In the genomic region with DNA sequence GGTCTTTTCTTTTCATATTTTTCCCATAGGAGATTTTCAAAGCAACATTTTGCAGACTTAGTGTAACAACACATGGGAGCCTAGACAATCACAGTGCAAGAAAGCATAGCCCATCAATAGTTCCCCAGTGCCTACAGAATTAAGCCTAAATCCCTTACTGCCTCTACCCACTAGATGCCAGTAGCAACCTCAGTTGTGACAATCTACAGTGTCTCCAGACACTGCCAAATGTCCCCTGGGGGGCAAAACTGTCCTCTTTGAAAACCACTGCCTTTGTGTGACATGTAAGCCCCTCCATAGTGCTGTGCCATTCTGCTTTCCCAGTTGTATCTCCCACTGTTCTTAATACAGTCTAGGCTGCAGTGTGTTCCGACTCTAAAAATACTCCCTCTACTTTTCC, we compare ENCODE assay signal across 11 cellular contexts.
A peak's percentile ranks its signal among the peaks of the same experiment; 100 is the strongest.
DNase-seq lines count a peak whose midpoint lies in the region; ATAC-seq, FAIRE-seq and TF ChIP-seq lines count a peak whose summit lies in the region.
"Had no signal": no experiment of that assay in that cellular context is flagged by ENCODE, and none has a peak within 500 bp of the region (broad histone marks: within the 10 kb centered on the region; RNA-seq: fewer than 3 reads in every experiment).

No MANE protein-coding gene starts in this region.

- TF ChIP-seq CTCF in GM10266 (IDR thresholded peaks at IDR 0.05; ENCODE audit: control insufficient read depth, insufficient read depth, low read depth, missing control alignments) (peak; percentile 46), astrocyte (IDR thresholded peaks at IDR 0.05; ENCODE audit: insufficient read depth, low read depth, low read length) (peak; percentile 15), nephron (IDR thresholded peaks at IDR 0.05; ENCODE audit: unreplicated experiment in 3 of 3) (peak; percentile 34 to 53 (median 37))

- H3K4me2 ChIP-seq in astrocyte (ENCODE audit: low read length) = no peak overlapping the region

- H3K9me3 ChIP-seq in astrocyte (ENCODE audit: insufficient read depth, low read depth, low read length) = no peaks in the 10 kb centered on the region

- no peaks in the 10 kb centered on the region for H3K36me3 ChIP-seq in astrocyte (ENCODE audit: insufficient read depth, low read length)
- H3K36me3 ChIP-seq: WERI-Rb-1 had no signal

- H3K27me3 Mint-ChIP-seq in astrocyte (ENCODE audit: low read depth, unreplicated experiment) (no peaks in the 10 kb centered on the region), nephron (ENCODE audit: low read depth) (no peaks in the 10 kb centered on the region)

- no peak overlapping the region for H3K27ac ChIP-seq in astrocyte (ENCODE audit: low read depth, low read length)
- H3K27ac ChIP-seq: WERI-Rb-1 had no signal

- H3K27me3 ChIP-seq in astrocyte (ENCODE audit: insufficient read depth, low read length) = no peaks in the 10 kb centered on the region

- H3K9me3 Mint-ChIP-seq in astrocyte (ENCODE audit: unreplicated experiment) (no peaks in the 10 kb centered on the region), nephron (no peaks in the 10 kb centered on the region)

- H4K20me1 ChIP-seq in astrocyte (ENCODE audit: insufficient read depth, low read length) = no peaks in the 10 kb centered on the region

- no peak overlapping the region for H3K27ac Mint-ChIP-seq in astrocyte (ENCODE audit: unreplicated experiment)
- peak overlapping the region; percentile 48 to 64 (median 61) for H3K27ac Mint-ChIP-seq in nephron

- no peak overlapping the region for H3K4me3 Mint-ChIP-seq in astrocyte (ENCODE audit: unreplicated experiment)
- H3K4me3 Mint-ChIP-seq in nephron = no peak overlapping the region

- peaks cover 7% of the 10 kb centered on the region for H3K4me1 ChIP-seq in astrocyte (ENCODE audit: insufficient read depth, low read length)

- no peak overlapping the region for H3K9ac ChIP-seq in astrocyte (ENCODE audit: low read length)

- H3K79me2 ChIP-seq in astrocyte (ENCODE audit: insufficient read depth, low read length) = no peaks in the 10 kb centered on the region

- H3K36me3 Mint-ChIP-seq in astrocyte (ENCODE audit: low read depth, unreplicated experiment) (no peaks in the 10 kb centered on the region), nephron (ENCODE audit: low read depth) (peaks cover 11% of the 10 kb centered on the region)

- ATAC-seq in GM18868 (IDR thresholded peaks at IDR 0.05; ENCODE audit: unreplicated experiment) (no peak), HG02678 (IDR thresholded peaks at IDR 0.05; ENCODE audit: unreplicated experiment) (no peak)

- H2AFZ ChIP-seq in astrocyte (ENCODE audit: low read depth, low read length) = no peak overlapping the region

- no peak for FAIRE-seq in astrocyte (lab: Jason Lieb, UNC)

- H3K4me3 ChIP-seq in astrocyte (ENCODE audit: insufficient read depth, low read depth, low read length) = no peak overlapping the region

- H3K4me1 Mint-ChIP-seq in astrocyte (ENCODE audit: low read depth, unreplicated experiment) = peaks cover 3% of the 10 kb centered on the region
- peaks cover 14% of the 10 kb centered on the region for H3K4me1 Mint-ChIP-seq in nephron

- DNase-seq in GM10266 (ENCODE audit: extremely low spot score) (no peak), HT-29 (ENCODE audit: low spot score) (peak; percentile 17), astrocyte (ENCODE audit: low read depth) (no peak), NCI-H2029 (lab: John Stamatoyannopoulos, UW) (no peak), ureter (ENCODE audit: low spot score) (no peak)
- DNase-seq: activated gamma-delta T cell, NCI-H526 treated with DMSO at 0.1 percent for 48 hours, WERI-Rb-1 had no signal
